In genomic region chr15:57138260-57138895, GRCh38 we compare ENCODE assay signal across 8 cellular contexts.
DNase-seq lines count a peak whose midpoint lies in the region; ATAC-seq, FAIRE-seq and TF ChIP-seq lines count a peak whose summit lies in the region.

No MANE protein-coding gene starts in this region.

- H3K27me3 ChIP-seq in GM23248 (replicated peaks; ENCODE audit: insufficient read depth) (no peaks in the 10 kb centered on the region), OCI-LY1 (ENCODE audit: insufficient read depth, low read length) (no peaks in the 10 kb centered on the region), ectodermal cell (ENCODE audit: control insufficient read depth, insufficient read depth, low read length, poor library complexity, severe bottlenecking) (no peaks in the 10 kb centered on the region)

- peak; percentile 32 for DNase-seq in AG08396 (ENCODE audit: low spot score)
- peak; percentile 67 for DNase-seq in GM23248
- no peak for DNase-seq in GM12891 (ENCODE audit: insufficient read length, low spot score)

- no peak for TF ChIP-seq POLR2A in GM12891 (IDR thresholded peaks at IDR 0.05; ENCODE audit: low read depth, low read length)

- peak; percentile 44 for TF ChIP-seq CTCF in OCI-LY1 (IDR thresholded peaks at IDR 0.05; ENCODE audit: low read length)

- H3F3A ChIP-seq in GM23248 (ENCODE audit: insufficient read depth) (no peaks in the 10 kb centered on the region), OCI-LY1 (ENCODE audit: insufficient read depth, low read length) (no peaks in the 10 kb centered on the region)

- no peak overlapping the region for H3K4me3 ChIP-seq in GM23248
- H3K4me3 ChIP-seq in OCI-LY1 (ENCODE audit: low read depth, low read length, poor library complexity, severe bottlenecking): no peak overlapping the region
- no peak overlapping the region for H3K4me3 ChIP-seq in ectodermal cell (ENCODE audit: insufficient read depth, low read depth, low read length)
- H3K4me3 ChIP-seq in mesodermal cell (ENCODE audit: extremely low read depth, insufficient read depth, low read length, poor library complexity, severe bottlenecking): no peak overlapping the region

- H3K9me2 ChIP-seq in GM23248 (ENCODE audit: insufficient read depth): no peaks in the 10 kb centered on the region
- H3K9me2 ChIP-seq in OCI-LY1 (ENCODE audit: low read depth, low read length): no peaks in the 10 kb centered on the region

- no peak overlapping the region for H3K27ac ChIP-seq in GM23248
- no peak overlapping the region for H3K27ac ChIP-seq in OCI-LY1 (ENCODE audit: low read depth, low read length, poor library complexity, severe bottlenecking)
- peak overlapping the region; percentile 37 for H3K27ac ChIP-seq in ectodermal cell (ENCODE audit: insufficient read depth, low read depth, low read length, poor library complexity, severe bottlenecking)
- H3K27ac ChIP-seq in mesodermal cell (ENCODE audit: low read depth, low read length, severe bottlenecking): peak overlapping the region; percentile 58

- no peak for FAIRE-seq in GM12891 (lab: Jason Lieb, UNC)

- no peaks in the 10 kb centered on the region for H3K36me3 ChIP-seq in GM23248 (ENCODE audit: low read depth)
- no peaks in the 10 kb centered on the region for H3K36me3 ChIP-seq in OCI-LY1 (ENCODE audit: insufficient read depth, low read length)
- no peaks in the 10 kb centered on the region for H3K36me3 ChIP-seq in ectodermal cell (ENCODE audit: control insufficient read depth, insufficient read depth, low read length)
- no peaks in the 10 kb centered on the region for H3K36me3 ChIP-seq in mesodermal cell (ENCODE audit: control insufficient read depth, insufficient read depth, low read length)

- H4K20me1 ChIP-seq in GM23248 (ENCODE audit: insufficient read depth) (no peaks in the 10 kb centered on the region), OCI-LY1 (ENCODE audit: insufficient read depth, low read length) (no peaks in the 10 kb centered on the region)

- H3K79me2 ChIP-seq in GM23248 (ENCODE audit: insufficient read depth) (peaks cover 58% of the 10 kb centered on the region), OCI-LY1 (ENCODE audit: insufficient read depth, low read length) (peaks cover 8% of the 10 kb centered on the region; the same call in 1 of the 2 replicates)

- in situ Hi-C loops in GM23248 (cut with MboI): loop anchor here (25.0 kb wide), 1 partner anchor 651 kb away; no protein-coding TSS in a partner anchor

- H3K4me1 ChIP-seq in GM23248 (ENCODE audit: insufficient read depth) (peaks cover under 1% of the 10 kb centered on the region; the same call in 1 of the 2 replicates), OCI-LY1 (ENCODE audit: insufficient read depth, low read length, severe bottlenecking) (peaks cover 7% of the 10 kb centered on the region), ectodermal cell (ENCODE audit: control insufficient read depth, insufficient read depth, low read length) (peaks cover 15% of the 10 kb centered on the region), mesodermal cell (ENCODE audit: control insufficient read depth, insufficient read depth, low read length, poor library complexity, severe bottlenecking) (peaks cover 13% of the 10 kb centered on the region)

- H3K4me2 ChIP-seq in GM23248 (ENCODE audit: unreplicated experiment) (no peak overlapping the region), OCI-LY1 (ENCODE audit: low read length) (no peak overlapping the region)

- H3K9me3 ChIP-seq in GM23248 (ENCODE audit: low read depth) (no peaks in the 10 kb centered on the region), OCI-LY1 (ENCODE audit: low read length) (no peaks in the 10 kb centered on the region), ectodermal cell (ENCODE audit: control insufficient read depth, low read length) (no peaks in the 10 kb centered on the region), mesodermal cell (ENCODE audit: control insufficient read depth, low read length) (no peaks in the 10 kb centered on the region)

- H3K9ac ChIP-seq in GM23248 (no peak overlapping the region), OCI-LY1 (ENCODE audit: low read length) (no peak overlapping the region)

- ATAC-seq in HG02870 (IDR thresholded peaks at IDR 0.05; ENCODE audit: unreplicated experiment): no peak
- ATAC-seq in HG02588 (IDR thresholded peaks at IDR 0.05; ENCODE audit: unreplicated experiment): no peak

- WGBS in GM23248 (ENCODE audit: low coverage in 1 of 2, low lambda C conversion rate in 2 of 2, missing lambda C conversion rate in 2 of 2), 2 experiments: 66 to 76% methylated on average over 4 of the region's 4 CpGs
- WGBS in ectodermal cell, 2 experiments: 73 to 100% methylated on average over 1 to 3 of the region's 4 CpGs
- WGBS in mesodermal cell (ENCODE audit: insufficient coverage in 2 of 2), 2 experiments: no CpG with 5 or more reads among the region's 4 CpGs

- H2AFZ ChIP-seq in GM23248 (no peak overlapping the region), OCI-LY1 (ENCODE audit: low read length) (no peak overlapping the region)

TF ChIP-seq in GM12891, 5 proteins besides CTCF, POLR2A, EP300 and RAD21:
- TF ChIP-seq TAF1 (IDR thresholded peaks at IDR 0.05; ENCODE audit: low read depth, low read length): no peak

Comparison
In these comparisons a context has a peak if more than half of its experiments do, and no peak if none do; other contexts are left out.
1. H3K27ac ChIP-seq: peak in ectodermal cell (single experiment) and mesodermal cell (single experiment); none in GM23248 (single experiment) and OCI-LY1 (single experiment).